1 cellular context compared by ENCODE assay signal in the genomic region with DNA sequence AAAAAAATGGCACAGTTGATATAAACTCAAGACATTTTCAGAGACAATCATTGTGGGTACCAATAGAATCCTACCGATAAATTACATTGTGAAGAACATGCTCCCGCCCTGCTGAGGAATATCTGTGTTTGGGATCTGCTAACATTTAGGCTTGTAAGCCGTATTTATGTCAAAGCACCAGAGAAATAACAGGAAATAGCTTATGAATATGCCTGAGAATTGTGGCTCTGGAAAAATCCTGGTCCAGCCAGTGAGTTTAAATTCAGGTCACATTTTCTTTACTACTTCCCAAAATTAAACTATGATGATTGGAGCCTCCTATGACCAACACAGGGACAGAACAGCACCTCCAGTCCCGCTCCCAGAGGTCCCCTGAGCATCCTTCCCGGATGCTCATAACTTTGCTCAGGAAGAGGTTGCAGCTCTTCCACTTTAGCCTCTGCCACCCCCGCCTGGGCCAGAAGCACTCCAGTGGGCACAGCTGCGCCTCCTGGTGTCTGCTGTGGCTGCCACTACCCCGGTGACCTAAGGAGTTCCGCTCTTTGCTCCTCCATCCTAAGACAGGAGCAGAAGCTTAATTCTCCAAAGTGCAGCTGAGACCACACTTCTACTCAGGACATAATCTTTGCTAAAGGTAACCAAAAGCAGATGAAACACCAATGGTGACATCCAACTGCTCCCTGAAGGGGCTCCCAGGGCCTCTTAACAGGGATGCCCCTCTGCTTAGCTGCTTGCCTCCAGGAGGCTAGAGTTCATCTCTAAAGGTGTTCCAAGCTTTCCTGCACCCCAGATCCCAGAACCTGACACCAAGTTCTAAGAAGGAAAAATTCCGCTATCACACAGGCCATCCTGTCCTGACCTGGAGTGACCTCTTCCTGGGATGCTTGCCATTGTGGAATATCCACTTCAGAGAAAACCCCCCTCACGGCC.
TF ChIP-seq lines count a peak whose summit lies in the region.

No MANE protein-coding gene starts in this region.

TF ChIP-seq in SK-N-SH, 30 proteins besides CTCF, POLR2A, EP300 and RAD21:
- TF ChIP-seq REST (IDR thresholded peaks at IDR 0.05; ENCODE audit: low read depth, low read length) (no peak), NFIC (IDR thresholded peaks at IDR 0.05; ENCODE audit: borderline replicate concordance) (no peak), CHD2 (IDR thresholded peaks at IDR 0.05; ENCODE audit: low read length, partially characterized antibody) (no peak), GABPA (IDR thresholded peaks at IDR 0.05; ENCODE audit: low read depth) (no peak), GATA2 (CRISPR knock-in tag; IDR thresholded peaks at IDR 0.05) (no peak), POLR2AphosphoS5 (IDR thresholded peaks at IDR 0.05; ENCODE audit: low read depth, low read length) (no peak), EZH2phosphoT487 (IDR thresholded peaks at IDR 0.05; ENCODE audit: borderline replicate concordance, low read depth) (no peak), FOXJ3 (CRISPR knock-in tag; IDR thresholded peaks at IDR 0.05) (no peak), ELF1 (IDR thresholded peaks at IDR 0.05) (no peak), MEF2A (IDR thresholded peaks at IDR 0.05; ENCODE audit: borderline replicate concordance, low read depth) (no peak), RFX5 (IDR thresholded peaks at IDR 0.05; ENCODE audit: low read length) (no peak), NRF1 (IDR thresholded peaks at IDR 0.05; ENCODE audit: low read depth, low read length) (no peak), USF2 (IDR thresholded peaks at IDR 0.05; ENCODE audit: borderline replicate concordance, low read depth, low read length) (no peak), TCF12 (IDR thresholded peaks at IDR 0.05) (no peak), TAF1 (IDR thresholded peaks at IDR 0.05; ENCODE audit: borderline replicate concordance, low read depth, low read length) (no peak), JUND (IDR thresholded peaks at IDR 0.05) (no peak)
- TF ChIP-seq, protein P1, sequence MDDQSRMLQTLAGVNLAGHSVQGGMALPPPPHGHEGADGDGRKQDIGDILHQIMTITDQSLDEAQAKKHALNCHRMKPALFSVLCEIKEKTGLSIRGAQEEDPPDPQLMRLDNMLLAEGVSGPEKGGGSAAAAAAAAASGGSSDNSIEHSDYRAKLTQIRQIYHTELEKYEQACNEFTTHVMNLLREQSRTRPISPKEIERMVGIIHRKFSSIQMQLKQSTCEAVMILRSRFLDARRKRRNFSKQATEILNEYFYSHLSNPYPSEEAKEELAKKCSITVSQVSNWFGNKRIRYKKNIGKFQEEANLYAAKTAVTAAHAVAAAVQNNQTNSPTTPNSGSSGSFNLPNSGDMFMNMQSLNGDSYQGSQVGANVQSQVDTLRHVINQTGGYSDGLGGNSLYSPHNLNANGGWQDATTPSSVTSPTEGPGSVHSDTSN (IDR thresholded peaks at IDR 0.05), result no peak
TF ChIP-seq in SK-N-SH: peak in this region for 0.
